Comparison of ENCODE assay signal across 31 cellular contexts in the genomic region with DNA sequence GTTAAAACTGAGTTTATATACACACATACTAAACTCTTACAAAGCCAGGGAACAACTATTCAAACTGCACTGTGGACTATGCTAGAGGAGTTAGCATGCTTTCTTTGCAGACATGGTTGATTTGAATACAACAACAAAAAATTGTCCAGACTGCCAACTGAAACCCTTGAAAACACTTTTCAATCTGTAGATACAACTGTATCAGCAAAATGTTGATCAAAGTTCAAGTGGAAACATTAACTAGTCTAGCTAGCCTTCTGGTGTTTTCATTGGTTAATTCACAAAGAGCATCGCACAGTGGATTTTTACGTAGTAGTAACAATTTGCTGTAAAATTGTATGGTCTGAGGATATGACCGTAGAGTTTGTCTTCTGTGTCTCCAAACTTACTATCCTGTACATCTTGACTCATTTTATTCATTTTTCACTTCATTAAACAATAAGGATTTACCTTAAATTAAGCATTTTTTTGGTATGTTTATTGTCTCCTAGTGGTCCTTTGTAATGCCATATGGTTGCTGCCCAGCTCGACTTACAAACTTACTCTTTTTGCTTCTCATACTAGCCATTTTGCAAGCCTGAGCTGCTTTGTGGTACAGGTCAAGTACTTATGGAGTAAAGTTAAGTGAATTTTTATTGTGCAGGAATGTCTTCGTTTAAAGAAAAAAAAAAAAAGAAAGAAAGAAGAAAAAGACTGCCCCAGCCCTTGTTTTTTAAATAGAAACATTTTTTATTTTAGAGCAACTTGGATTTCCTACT.
DNase-seq lines count a peak whose midpoint lies in the region; ATAC-seq, FAIRE-seq and TF ChIP-seq lines count a peak whose summit lies in the region.
"Had no signal": no experiment of that assay in that cellular context is flagged by ENCODE, and none has a peak within 500 bp of the region (broad histone marks: within the 10 kb centered on the region; RNA-seq: fewer than 3 reads in every experiment).

No MANE protein-coding gene starts in this region.

- FAIRE-seq in A549 (lab: Jason Lieb, UNC) = peak; percentile 51
- FAIRE-seq in GM12891 (lab: Jason Lieb, UNC) = peak; percentile 20
- FAIRE-seq in islet of Langerhans (lab: Jason Lieb, UNC) = peak; percentile 90

- no peak for TF ChIP-seq EP300 in A549 (IDR thresholded peaks at IDR 0.05)

- H3K4me3 ChIP-seq in A549 (no peak overlapping the region), SU-DHL-6 (ENCODE audit: insufficient read depth, low read length, poor library complexity, severe bottlenecking) (no peak overlapping the region), BE2C (ENCODE audit: low read depth, low read length) (no peak overlapping the region)
- H3K4me3 ChIP-seq: coronary artery, esophagus squamous epithelium, gastroesophageal sphincter, lung, Peyer's patch, stomach had no signal

- TF ChIP-seq CTCF in A549 (IDR thresholded peaks at IDR 0.05) = no peak
- no peak for TF ChIP-seq CTCF in SU-DHL-6 (IDR thresholded peaks at IDR 0.05; ENCODE audit: insufficient read depth, low read length, poor library complexity, severe bottlenecking)
- TF ChIP-seq CTCF in BE2C (IDR thresholded peaks at IDR 0.05; ENCODE audit: low read depth, low read length) = no peak

- peaks cover 11% of the 10 kb centered on the region; the same call in 1 of the 2 replicates for H3K36me3 ChIP-seq in SU-DHL-6 (ENCODE audit: low read length)
- no peaks in the 10 kb centered on the region for H3K36me3 ChIP-seq in BE2C
- H3K36me3 ChIP-seq: esophagus squamous epithelium, gastroesophageal sphincter, Peyer's patch, stomach had no signal

- H3K9me3 ChIP-seq in A549 = no peaks in the 10 kb centered on the region
- H3K9me3 ChIP-seq in SU-DHL-6 (ENCODE audit: insufficient read depth, low read length) = no peaks in the 10 kb centered on the region
- H3K9me3 ChIP-seq in BE2C = no peaks in the 10 kb centered on the region
- H3K9me3 ChIP-seq: esophagus squamous epithelium, gastroesophageal sphincter, Peyer's patch, stomach had no signal

- TF ChIP-seq RAD21 in A549 (conservative IDR thresholded peaks at IDR 0.05 in 1 of 2, IDR thresholded peaks at IDR 0.05 in 1 of 2) = no peak

- H4K20me1 ChIP-seq in SU-DHL-6 (ENCODE audit: low read depth, low read length) = peaks cover 44% of the 10 kb centered on the region

- H3K27ac ChIP-seq in A549 (no peak overlapping the region), SU-DHL-6 (ENCODE audit: low read depth, low read length) (peak overlapping the region; percentile 16; the same call in 1 of the 2 replicates)
- H3K27ac ChIP-seq: C4-2B, coronary artery, esophagus squamous epithelium, gastroesophageal sphincter, Peyer's patch, stomach had no signal

- H3K27me3 ChIP-seq in SU-DHL-6 (ENCODE audit: low read length) (no peaks in the 10 kb centered on the region), BE2C (no peaks in the 10 kb centered on the region)
- H3K27me3 ChIP-seq: esophagus squamous epithelium, gastroesophageal sphincter, Peyer's patch, stomach had no signal

- no peak overlapping the region for H3K9ac ChIP-seq in SU-DHL-6 (ENCODE audit: low read length)

- CTCF ChIA-PET in A549 (lab: Yijun Ruan, JAX) = interaction anchor here (1.4 kb wide), 1 partner anchor 248 kb away, joined by 5 read pairs; no protein-coding TSS in a partner anchor

- DNase-seq in A549 (ENCODE audit: low read depth in 1 of 2, low spot score in 1 of 2) (no peak), GM12891 (ENCODE audit: insufficient read length, low spot score) (no peak), BE2C (no peak), germinal center (ENCODE audit: low spot score) (no peak)
- DNase-seq: ACHN; activated CD4-positive, alpha-beta T cell treated with anti-CD3 and anti-CD28 coated beads for 36 hours; activated CD8-positive, alpha-beta memory T cell treated with anti-CD3 and anti-CD28 coated beads for 24 hours; activated naive CD4-positive, alpha-beta T cell treated with anti-CD3 and anti-CD28 coated beads for 36 hours; activated T-cell treated with anti-CD3 and anti-CD28 coated beads, Interleukin-2, amount 50 U/mL, for 24 hours; amniotic stem cell; Calu3; esophagus squamous epithelium; kidney glomerular epithelial cell; NCI-H187; NCI-H2171 treated with DMSO at 0.1 percent for 48 hours; Peyer's patch; posterior cingulate gyrus; SIG-M5; stimulated activated CD4-positive, alpha-beta T cell treated with anti-CD3 and anti-CD28 coated beads, Interleukin-15, amount 100 ng/mL, for 24 hours; stomach; T-cell; trophoblast cell had no signal

- H3K79me2 ChIP-seq in SU-DHL-6 (ENCODE audit: insufficient read depth, low read length) = peaks cover 100% of the 10 kb centered on the region

- no peak for ATAC-seq in A549
- no peak for ATAC-seq in HG03571 (IDR thresholded peaks at IDR 0.05; ENCODE audit: unreplicated experiment)
- no peak for ATAC-seq in GM18907 (IDR thresholded peaks at IDR 0.05; ENCODE audit: unreplicated experiment)
- ATAC-seq: activated CD4-positive, alpha-beta T cell treated with anti-CD3 and anti-CD28 coated beads for 36 hours; gastroesophageal sphincter; sciatic nerve; T-cell had no signal

- H3K4me1 ChIP-seq in A549 (peaks cover 9% of the 10 kb centered on the region), BE2C (peaks cover 13% of the 10 kb centered on the region)
- H3K4me1 ChIP-seq: esophagus squamous epithelium, gastroesophageal sphincter, Peyer's patch had no signal

- H3K4me2 ChIP-seq in A549 = no peak overlapping the region
- peak overlapping the region; percentile 29 for H3K4me2 ChIP-seq in SU-DHL-6 (ENCODE audit: low read depth, low read length, poor library complexity, severe bottlenecking)

- POLR2A ChIA-PET in A549 (lab: Yijun Ruan, JAX) = no interaction called here

- 94% methylated on average over 5 of the region's 5 CpGs for WGBS in A549 (ENCODE audit: missing lambda C conversion rate)

- no peak overlapping the region for H2AFZ ChIP-seq in SU-DHL-6 (ENCODE audit: low read depth, low read length, severe bottlenecking)

- TF ChIP-seq POLR2A in A549 (IDR thresholded peaks at IDR 0.05; ENCODE audit: low read length) = no peak
- no peak for TF ChIP-seq POLR2A in GM12891 (IDR thresholded peaks at IDR 0.05; ENCODE audit: low read depth, low read length)

- H3K9me2 ChIP-seq in SU-DHL-6 (replicated peaks; ENCODE audit: insufficient read depth, low read length) = no peaks in the 10 kb centered on the region

- H3F3A ChIP-seq in SU-DHL-6 (ENCODE audit: insufficient read depth) = peaks cover 54% of the 10 kb centered on the region

TF ChIP-seq in A549, 52 proteins besides CTCF, POLR2A, EP300 and RAD21 (continues in another document):
- TF ChIP-seq MAFK (IDR thresholded peaks at IDR 0.05; ENCODE audit: partially characterized antibody) (peak; percentile 52), ZC3H11A (IDR thresholded peaks at IDR 0.05) (no peak), TP53 (CRISPR knock-in tag; IDR thresholded peaks at IDR 0.05) (no peak), RARB (CRISPR knock-in tag; IDR thresholded peaks at IDR 0.05) (no peak)
- TF ChIP-seq, protein P1, sequence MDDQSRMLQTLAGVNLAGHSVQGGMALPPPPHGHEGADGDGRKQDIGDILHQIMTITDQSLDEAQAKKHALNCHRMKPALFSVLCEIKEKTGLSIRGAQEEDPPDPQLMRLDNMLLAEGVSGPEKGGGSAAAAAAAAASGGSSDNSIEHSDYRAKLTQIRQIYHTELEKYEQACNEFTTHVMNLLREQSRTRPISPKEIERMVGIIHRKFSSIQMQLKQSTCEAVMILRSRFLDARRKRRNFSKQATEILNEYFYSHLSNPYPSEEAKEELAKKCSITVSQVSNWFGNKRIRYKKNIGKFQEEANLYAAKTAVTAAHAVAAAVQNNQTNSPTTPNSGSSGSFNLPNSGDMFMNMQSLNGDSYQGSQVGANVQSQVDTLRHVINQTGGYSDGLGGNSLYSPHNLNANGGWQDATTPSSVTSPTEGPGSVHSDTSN (IDR thresholded peaks at IDR 0.05) = no peak

TF ChIP-seq in GM12891, 5 proteins besides CTCF, POLR2A, EP300 and RAD21:
- TF ChIP-seq POU2F2 (IDR thresholded peaks at IDR 0.05; ENCODE audit: low read depth, low read length) (no peak), POLR2AphosphoS5 (IDR thresholded peaks at IDR 0.05; ENCODE audit: low read depth, low read length) (no peak), PAX5 (IDR thresholded peaks at IDR 0.05; ENCODE audit: insufficient read depth, low read length, severe bottlenecking) (no peak), TAF1 (IDR thresholded peaks at IDR 0.05; ENCODE audit: low read depth, low read length) (no peak), SPI1 (IDR thresholded peaks at IDR 0.05; ENCODE audit: low read depth, low read length) (no peak)
TF ChIP-seq in GM12891: peak in this region for 0.
